8 cellular contexts compared by ENCODE assay signal in genomic region chr3:141370065-141370533, GRCh38. TPM values are rescaled to one million over a fixed set of nuclear protein-coding genes. Genes with fewer than 3 reads are reported as not detected.
A peak's percentile ranks its signal among the peaks of the same experiment; 100 is the strongest.
DNase-seq lines count a peak whose midpoint lies in the region; ATAC-seq and TF ChIP-seq lines count a peak whose summit lies in the region.

No MANE protein-coding gene starts in this region.

- H3K4me1 ChIP-seq in GM23338 (ENCODE audit: insufficient read depth): peaks cover 40% of the 10 kb centered on the region

- ATAC-seq in GM23338 (peak; percentile 85), SK-N-SH treated with all-trans-retinoic acid at 6 μM for 48 hours (peak; percentile 83)

- H3K4me3 Mint-ChIP-seq in GM23338: no peak overlapping the region

- H3K4me1 Mint-ChIP-seq in GM23338: peaks cover 44% of the 10 kb centered on the region

- no peaks in the 10 kb centered on the region for H3K36me3 ChIP-seq in GM23338 (ENCODE audit: insufficient read depth)

- H3K9me3 Mint-ChIP-seq in GM23338: no peaks in the 10 kb centered on the region

- H4K20me1 ChIP-seq in GM23338 (replicated peaks; ENCODE audit: insufficient read depth): no peaks in the 10 kb centered on the region

- peaks cover 3% of the 10 kb centered on the region; the same call in 1 of the 2 replicates for H3K9me2 ChIP-seq in GM23338 (ENCODE audit: insufficient read depth)

- H3F3A ChIP-seq in GM23338 (replicated peaks; ENCODE audit: low read depth): no peaks in the 10 kb centered on the region

- no peak overlapping the region for H3K4me2 ChIP-seq in GM23338

- no peaks in the 10 kb centered on the region for H3K36me3 Mint-ChIP-seq in GM23338 (ENCODE audit: low read depth)

- peak; percentile 97 for DNase-seq in GM12865 (ENCODE audit: low read depth)
- DNase-seq in GM23338 (ENCODE audit: low spot score): peak; percentile 91
- peak; percentile 88 to 92 for DNase-seq in Kasumi-1 (lab: John Stamatoyannopoulos, UW)
- DNase-seq in amygdala (lab: John Stamatoyannopoulos, UW): peak in 36 of 56 donors; percentile 3 to 77 (median 41)
- peak; percentile 62 for DNase-seq in hepatic stellate cell (ENCODE audit: low spot score)
- peak; percentile 90 for DNase-seq in skeletal muscle cell (ENCODE audit: low read depth)
- DNase-seq in amniotic stem cell (lab: John Stamatoyannopoulos, UW): no peak

- TF ChIP-seq CTCF in GM12865 (IDR thresholded peaks at IDR 0.05; ENCODE audit: insufficient read depth, low read depth, low read length, missing control alignments): peak; percentile 47
- peak; percentile 42 to 55 for TF ChIP-seq CTCF in GM23338 (conservative IDR thresholded peaks at IDR 0.05; ENCODE audit: low read depth in 2 of 2)

- H3K4me3 ChIP-seq in GM12865 (ENCODE audit: low read depth, low read length) (peak overlapping the region; percentile 83), GM23338 (no peak overlapping the region), skeletal muscle cell (ENCODE audit: low read depth, low read length) (no peak overlapping the region)

- peaks cover 6% of the 10 kb centered on the region for H3K27me3 Mint-ChIP-seq in GM23338 (ENCODE audit: insufficient read depth, low read depth, poor library complexity)

- no peak overlapping the region for H3K27ac ChIP-seq in GM23338 (ENCODE audit: low read depth)

- H2AFZ ChIP-seq in GM23338: no peak overlapping the region

- no peak overlapping the region for H3K27ac Mint-ChIP-seq in GM23338

- H3K27me3 ChIP-seq in GM23338 (ENCODE audit: insufficient read depth): no peaks in the 10 kb centered on the region

- no peaks in the 10 kb centered on the region for H3K79me2 ChIP-seq in GM23338 (replicated peaks; ENCODE audit: insufficient read depth)

TF ChIP-seq in GM23338, 12 proteins besides CTCF, POLR2A, EP300 and RAD21 (continues in another document):
- peak; percentile 78 for TF ChIP-seq CREB1 (CRISPR knock-in tag; IDR thresholded peaks at IDR 0.05; ENCODE audit: low read depth)
- no peak for TF ChIP-seq ZNF114 (CRISPR knock-in tag; IDR thresholded peaks at IDR 0.05)
- no peak for TF ChIP-seq EZH2 (IDR thresholded peaks at IDR 0.05; ENCODE audit: low read depth, unreplicated experiment)
- TF ChIP-seq, protein P1, sequence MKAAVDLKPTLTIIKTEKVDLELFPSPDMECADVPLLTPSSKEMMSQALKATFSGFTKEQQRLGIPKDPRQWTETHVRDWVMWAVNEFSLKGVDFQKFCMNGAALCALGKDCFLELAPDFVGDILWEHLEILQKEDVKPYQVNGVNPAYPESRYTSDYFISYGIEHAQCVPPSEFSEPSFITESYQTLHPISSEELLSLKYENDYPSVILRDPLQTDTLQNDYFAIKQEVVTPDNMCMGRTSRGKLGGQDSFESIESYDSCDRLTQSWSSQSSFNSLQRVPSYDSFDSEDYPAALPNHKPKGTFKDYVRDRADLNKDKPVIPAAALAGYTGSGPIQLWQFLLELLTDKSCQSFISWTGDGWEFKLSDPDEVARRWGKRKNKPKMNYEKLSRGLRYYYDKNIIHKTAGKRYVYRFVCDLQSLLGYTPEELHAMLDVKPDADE (IDR thresholded peaks at IDR 0.05): peak; percentile 68; the same call in 1 of the 2 replicates

TF ChIP-seq in SK-N-SH treated with all-trans-retinoic acid at 6 μM for 48 hours, 23 proteins besides CTCF, POLR2A, EP300 and RAD21:
- TF ChIP-seq ZFP3 (CRISPR knock-in tag; IDR thresholded peaks at IDR 0.05) (no peak), ESRRG (CRISPR knock-in tag; IDR thresholded peaks at IDR 0.05) (no peak), ZNF565 (CRISPR knock-in tag; conservative IDR thresholded peaks at IDR 0.05; ENCODE audit: low read depth) (no peak), CSRNP3 (CRISPR knock-in tag; IDR thresholded peaks at IDR 0.05) (no peak), ZC3H10 (CRISPR knock-in tag; IDR thresholded peaks at IDR 0.05) (no peak), BACH2 (CRISPR knock-in tag; IDR thresholded peaks at IDR 0.05; ENCODE audit: borderline replicate concordance) (no peak), TOX (CRISPR knock-in tag; IDR thresholded peaks at IDR 0.05; ENCODE audit: borderline replicate concordance) (no peak), ZFP30 (CRISPR knock-in tag; IDR thresholded peaks at IDR 0.05) (no peak), ISL1 (CRISPR knock-in tag; IDR thresholded peaks at IDR 0.05) (no peak)
- TF ChIP-seq, protein P2, sequence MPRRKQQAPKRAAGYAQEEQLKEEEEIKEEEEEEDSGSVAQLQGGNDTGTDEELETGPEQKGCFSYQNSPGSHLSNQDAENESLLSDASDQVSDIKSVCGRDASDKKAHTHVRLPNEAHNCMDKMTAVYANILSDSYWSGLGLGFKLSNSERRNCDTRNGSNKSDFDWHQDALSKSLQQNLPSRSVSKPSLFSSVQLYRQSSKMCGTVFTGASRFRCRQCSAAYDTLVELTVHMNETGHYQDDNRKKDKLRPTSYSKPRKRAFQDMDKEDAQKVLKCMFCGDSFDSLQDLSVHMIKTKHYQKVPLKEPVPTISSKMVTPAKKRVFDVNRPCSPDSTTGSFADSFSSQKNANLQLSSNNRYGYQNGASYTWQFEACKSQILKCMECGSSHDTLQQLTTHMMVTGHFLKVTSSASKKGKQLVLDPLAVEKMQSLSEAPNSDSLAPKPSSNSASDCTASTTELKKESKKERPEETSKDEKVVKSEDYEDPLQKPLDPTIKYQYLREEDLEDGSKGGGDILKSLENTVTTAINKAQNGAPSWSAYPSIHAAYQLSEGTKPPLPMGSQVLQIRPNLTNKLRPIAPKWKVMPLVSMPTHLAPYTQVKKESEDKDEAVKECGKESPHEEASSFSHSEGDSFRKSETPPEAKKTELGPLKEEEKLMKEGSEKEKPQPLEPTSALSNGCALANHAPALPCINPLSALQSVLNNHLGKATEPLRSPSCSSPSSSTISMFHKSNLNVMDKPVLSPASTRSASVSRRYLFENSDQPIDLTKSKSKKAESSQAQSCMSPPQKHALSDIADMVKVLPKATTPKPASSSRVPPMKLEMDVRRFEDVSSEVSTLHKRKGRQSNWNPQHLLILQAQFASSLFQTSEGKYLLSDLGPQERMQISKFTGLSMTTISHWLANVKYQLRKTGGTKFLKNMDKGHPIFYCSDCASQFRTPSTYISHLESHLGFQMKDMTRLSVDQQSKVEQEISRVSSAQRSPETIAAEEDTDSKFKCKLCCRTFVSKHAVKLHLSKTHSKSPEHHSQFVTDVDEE (CRISPR knock-in tag; IDR thresholded peaks at IDR 0.05): no peak
- TF ChIP-seq, protein P3, sequence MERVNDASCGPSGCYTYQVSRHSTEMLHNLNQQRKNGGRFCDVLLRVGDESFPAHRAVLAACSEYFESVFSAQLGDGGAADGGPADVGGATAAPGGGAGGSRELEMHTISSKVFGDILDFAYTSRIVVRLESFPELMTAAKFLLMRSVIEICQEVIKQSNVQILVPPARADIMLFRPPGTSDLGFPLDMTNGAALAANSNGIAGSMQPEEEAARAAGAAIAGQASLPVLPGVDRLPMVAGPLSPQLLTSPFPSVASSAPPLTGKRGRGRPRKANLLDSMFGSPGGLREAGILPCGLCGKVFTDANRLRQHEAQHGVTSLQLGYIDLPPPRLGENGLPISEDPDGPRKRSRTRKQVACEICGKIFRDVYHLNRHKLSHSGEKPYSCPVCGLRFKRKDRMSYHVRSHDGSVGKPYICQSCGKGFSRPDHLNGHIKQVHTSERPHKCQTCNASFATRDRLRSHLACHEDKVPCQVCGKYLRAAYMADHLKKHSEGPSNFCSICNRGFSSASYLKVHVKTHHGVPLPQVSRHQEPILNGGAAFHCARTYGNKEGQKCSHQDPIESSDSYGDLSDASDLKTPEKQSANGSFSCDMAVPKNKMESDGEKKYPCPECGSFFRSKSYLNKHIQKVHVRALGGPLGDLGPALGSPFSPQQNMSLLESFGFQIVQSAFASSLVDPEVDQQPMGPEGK (CRISPR knock-in tag; IDR thresholded peaks at IDR 0.05; ENCODE audit: borderline replicate concordance): no peak
TF ChIP-seq in SK-N-SH treated with all-trans-retinoic acid at 6 μM for 48 hours: peak in this region for 0.

RNA-seq across cellular contexts. Expression of gene ZBTB38, which starts 1.8 kb away (rescaled TPM):
- total RNA-seq in GM23338 (2014; rRNA removed; shearing (Covaris generic)): 11.5 and 12.4 TPM in 2 replicates
- polyA plus RNA-seq in GM23338 (2016; fragmentation: Nextera tagmentation; extraction: Ambion mirVana): 5.9 and 8.7 TPM in 2 replicates
